In the genomic region with DNA sequence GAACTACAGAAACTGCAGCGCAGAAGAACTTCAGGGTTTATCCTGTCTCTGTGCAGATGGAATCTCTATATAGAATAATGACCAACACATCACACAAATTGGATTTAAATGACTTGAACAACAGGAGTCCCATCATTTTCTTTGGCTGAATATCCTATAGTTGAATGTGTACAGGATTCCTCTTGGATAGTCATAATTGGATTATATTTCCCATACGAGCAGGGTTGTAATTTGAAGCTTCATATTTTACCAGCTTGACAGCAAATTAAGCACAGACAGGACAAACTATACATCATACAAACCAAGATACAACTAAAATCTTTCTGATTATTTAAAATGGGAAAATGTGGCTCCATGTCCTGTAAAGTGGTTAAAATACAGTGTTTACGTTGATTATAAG, we compare ENCODE assay signal across 27 cellular contexts.
"Had no signal": no experiment of that assay in that cellular context is flagged by ENCODE, and none has a peak within 500 bp of the region (broad histone marks: within the 10 kb centered on the region; RNA-seq: fewer than 3 reads in every experiment).

No MANE protein-coding gene starts in this region.

- H3K9me3 ChIP-seq: lower lobe of right lung, mucosa of descending colon, thyroid gland had no signal

- H3K27me3 ChIP-seq: brain microvascular endothelial cell, foreskin keratinocyte, thyroid gland had no signal

- H3K4me3 ChIP-seq: lower lobe of right lung, mucosa of descending colon, thyroid gland had no signal

- H3K4me1 ChIP-seq: foreskin keratinocyte, lower lobe of right lung, thyroid gland had no signal

- H3K36me3 ChIP-seq: brain microvascular endothelial cell, lower lobe of right lung, thyroid gland, WERI-Rb-1 had no signal

- H3K27ac ChIP-seq: brain microvascular endothelial cell, foreskin keratinocyte, lower lobe of right lung, thyroid gland had no signal

- DNase-seq: activated CD4-positive, alpha-beta T cell treated with anti-CD3 and anti-CD28 coated beads, Interleukin-2, amount 50 U/mL, for 1 hour; activated CD4-positive, CD25-positive, alpha-beta regulatory T cell treated with anti-CD3 and anti-CD28 coated beads, Interleukin-2, amount 50 U/mL, for 72 hours; activated CD8-positive, alpha-beta T cell treated with anti-CD3 and anti-CD28 coated beads, Interleukin-2, amount 10 ng/mL, durations not matched to agents 7 days and 5 days; activated gamma-delta T cell treated with Interleukin-2 at 50 U/mL for 16 hours; activated T-cell treated with anti-CD3 and anti-CD28 coated beads, Interleukin-2, amount 50 U/mL, for 1 hour; aorta; brain microvascular endothelial cell; central memory CD4-positive, alpha-beta T cell; dermis blood vessel endothelial cell; effector CD8-positive, alpha-beta T cell; erythroblast; foreskin keratinocyte; hypothalamus; left cardiac atrium; lower lobe of right lung; mesendoderm; mucosa of descending colon; naive B cell; nucleus accumbens; posterior cingulate gyrus; retina; stimulated activated CD4-positive, alpha-beta T cell treated with anti-CD3 and anti-CD28 coated beads, Interleukin-4, amount 100 ng/mL, for 4 hours; stimulated activated naive CD8-positive, alpha-beta T cell treated with anti-CD3 and anti-CD28 coated beads, Interleukin-15, Interleukin-2, amounts not matched to agents 100 U/mL and 50 U/mL, for 24 hours; substantia nigra; T-helper 1 cell; thyroid gland; WERI-Rb-1 had no signal
